ENCODE assay signal across 36 cellular contexts in genomic region chr4:156885374-156885773, GRCh38.
"Had no signal": no experiment of that assay in that cellular context is flagged by ENCODE, and none has a peak within 500 bp of the region (broad histone marks: within the 10 kb centered on the region; RNA-seq: fewer than 3 reads in every experiment).

No MANE protein-coding gene starts in this region.

- H3K27me3 Mint-ChIP-seq: activated CD4-positive, alpha-beta memory T cell treated with anti-CD3 and anti-CD28 coated beads, Interleukin-2, amount 10 ng/mL, durations not matched to agents 7 days and 5 days; activated CD4-positive, alpha-beta T cell treated with anti-CD3 and anti-CD28 coated beads for 36 hours; activated CD4-positive, alpha-beta T cell treated with anti-CD3 and anti-CD28 coated beads, Interleukin-2, amount 10 ng/mL, durations not matched to agents 7 days and 5 days; activated CD8-positive, alpha-beta memory T cell treated with anti-CD3 and anti-CD28 coated beads, Interleukin-2, amount 10 ng/mL, durations not matched to agents 7 days and 5 days; activated naive CD4-positive, alpha-beta T cell treated with anti-CD3 and anti-CD28 coated beads, Interleukin-2, amount 10 ng/mL, durations not matched to agents 7 days and 5 days; activated naive CD4-positive, alpha-beta T cell treated with anti-CD3 and anti-CD28 coated beads, Interleukin-2, amount 50 U/mL, for 24 hours; activated naive CD8-positive, alpha-beta T cell; activated naive CD8-positive, alpha-beta T cell treated with anti-CD3 and anti-CD28 coated beads, Interleukin-2, amount 10 ng/mL, durations not matched to agents 7 days and 5 days; activated naive CD8-positive, alpha-beta T cell treated with anti-CD3 and anti-CD28 coated beads, Interleukin-2, amount 50 U/mL, for 24 hours; activated T-cell treated with anti-CD3 and anti-CD28 coated beads, Interleukin-2, amount 50 U/mL, for 24 hours had no signal

- H3K27ac Mint-ChIP-seq: activated CD4-positive, alpha-beta memory T cell treated with anti-CD3 and anti-CD28 coated beads, Interleukin-2, amount 10 ng/mL, durations not matched to agents 7 days and 5 days; activated CD4-positive, alpha-beta T cell treated with anti-CD3 and anti-CD28 coated beads for 36 hours; activated CD4-positive, alpha-beta T cell treated with anti-CD3 and anti-CD28 coated beads, Interleukin-2, amount 10 ng/mL, durations not matched to agents 7 days and 5 days; activated CD8-positive, alpha-beta memory T cell treated with anti-CD3 and anti-CD28 coated beads, Interleukin-2, amount 10 ng/mL, durations not matched to agents 7 days and 5 days; activated CD8-positive, alpha-beta T cell treated with anti-CD3 and anti-CD28 coated beads, Interleukin-2, amount 10 ng/mL, durations not matched to agents 7 days and 5 days; activated naive CD4-positive, alpha-beta T cell treated with anti-CD3 and anti-CD28 coated beads, Interleukin-2, amount 10 ng/mL, durations not matched to agents 7 days and 5 days; activated naive CD4-positive, alpha-beta T cell treated with anti-CD3 and anti-CD28 coated beads, Interleukin-2, amount 50 U/mL, for 24 hours; activated naive CD8-positive, alpha-beta T cell; activated naive CD8-positive, alpha-beta T cell treated with anti-CD3 and anti-CD28 coated beads, Interleukin-2, amount 10 ng/mL, durations not matched to agents 7 days and 5 days; activated naive CD8-positive, alpha-beta T cell treated with anti-CD3 and anti-CD28 coated beads, Interleukin-2, amount 50 U/mL, for 24 hours; activated T-cell treated with anti-CD3 and anti-CD28 coated beads, Interleukin-2, amount 50 U/mL, for 24 hours; activated T-helper 2 cell treated with anti-CD3 and anti-CD28 coated beads, Interferon-gamma antibody, Interleukin-2, Interleukin-4, amounts not matched to agents 10 μg/mL and 5 μg/mL and 100 μg/mL, durations not matched to agents 14 hours and 24 hours and 36 hours; brain; T-helper 1 cell treated with Interleukin-12 subunit alpha and Interleukin-12 subunit beta and Interleukin-4 antibody, amounts not matched to agents 30 μg/mL and 1 μg/mL, for 36 hours; T-helper 2 cell treated with Interferon-gamma antibody and Interleukin-4, amounts not matched to agents 5 μg/mL and 100 μg/mL, for 36 hours; WTC11 had no signal

- H3K4me3 Mint-ChIP-seq: activated CD4-positive, alpha-beta memory T cell treated with anti-CD3 and anti-CD28 coated beads, Interleukin-2, amount 10 ng/mL, durations not matched to agents 7 days and 5 days; activated CD4-positive, alpha-beta T cell treated with anti-CD3 and anti-CD28 coated beads for 36 hours; activated CD4-positive, alpha-beta T cell treated with anti-CD3 and anti-CD28 coated beads, Interleukin-2, amount 10 ng/mL, durations not matched to agents 7 days and 5 days; activated CD8-positive, alpha-beta memory T cell treated with anti-CD3 and anti-CD28 coated beads, Interleukin-2, amount 10 ng/mL, durations not matched to agents 7 days and 5 days; activated CD8-positive, alpha-beta T cell treated with anti-CD3 and anti-CD28 coated beads, Interleukin-2, amount 10 ng/mL, durations not matched to agents 7 days and 5 days; activated naive CD4-positive, alpha-beta T cell treated with anti-CD3 and anti-CD28 coated beads, Interleukin-2, amount 10 ng/mL, durations not matched to agents 7 days and 5 days; activated naive CD4-positive, alpha-beta T cell treated with anti-CD3 and anti-CD28 coated beads, Interleukin-2, amount 50 U/mL, for 24 hours; activated naive CD8-positive, alpha-beta T cell; activated naive CD8-positive, alpha-beta T cell treated with anti-CD3 and anti-CD28 coated beads, Interleukin-2, amount 10 ng/mL, durations not matched to agents 7 days and 5 days; activated naive CD8-positive, alpha-beta T cell treated with anti-CD3 and anti-CD28 coated beads, Interleukin-2, amount 50 U/mL, for 24 hours; activated T-cell treated with anti-CD3 and anti-CD28 coated beads, Interleukin-2, amount 50 U/mL, for 24 hours; brain; T-helper 1 cell treated with Interleukin-12 subunit alpha and Interleukin-12 subunit beta and Interleukin-4 antibody, amounts not matched to agents 30 μg/mL and 1 μg/mL, for 36 hours; T-helper 2 cell treated with Interferon-gamma antibody and Interleukin-4, amounts not matched to agents 5 μg/mL and 100 μg/mL, for 36 hours; WTC11 had no signal

- H3K4me1 Mint-ChIP-seq: activated CD4-positive, alpha-beta memory T cell treated with anti-CD3 and anti-CD28 coated beads, Interleukin-2, amount 10 ng/mL, durations not matched to agents 7 days and 5 days; activated CD4-positive, alpha-beta T cell treated with anti-CD3 and anti-CD28 coated beads for 36 hours; activated CD4-positive, alpha-beta T cell treated with anti-CD3 and anti-CD28 coated beads, Interleukin-2, amount 10 ng/mL, durations not matched to agents 7 days and 5 days; activated CD8-positive, alpha-beta memory T cell treated with anti-CD3 and anti-CD28 coated beads, Interleukin-2, amount 10 ng/mL, durations not matched to agents 7 days and 5 days; activated naive CD4-positive, alpha-beta T cell treated with anti-CD3 and anti-CD28 coated beads, Interleukin-2, amount 10 ng/mL, durations not matched to agents 7 days and 5 days; activated naive CD4-positive, alpha-beta T cell treated with anti-CD3 and anti-CD28 coated beads, Interleukin-2, amount 50 U/mL, for 24 hours; activated naive CD8-positive, alpha-beta T cell treated with anti-CD3 and anti-CD28 coated beads, Interleukin-2, amount 10 ng/mL, durations not matched to agents 7 days and 5 days; activated naive CD8-positive, alpha-beta T cell treated with anti-CD3 and anti-CD28 coated beads, Interleukin-2, amount 50 U/mL, for 24 hours; WTC11 had no signal

- FAIRE-seq: TTC549 had no signal

- H3K27ac ChIP-seq: ascending aorta, WERI-Rb-1 had no signal

- H3K9me3 ChIP-seq: ascending aorta had no signal

- H3K36me3 ChIP-seq: ascending aorta, WERI-Rb-1 had no signal

- H3K4me3 ChIP-seq: ascending aorta had no signal

- H3K27me3 ChIP-seq: ascending aorta had no signal

- ATAC-seq: activated CD4-positive, alpha-beta T cell treated with anti-CD3 and anti-CD28 coated beads for 36 hours; activated CD4-positive, CD25-positive, alpha-beta regulatory T cell treated with anti-CD3 and anti-CD28 coated beads, Interleukin-2, amount 50 U/mL, for 24 hours; activated CD8-positive, alpha-beta memory T cell treated with anti-CD3 and anti-CD28 coated beads, Interleukin-2, amount 10 ng/mL, durations not matched to agents 7 days and 5 days; activated CD8-positive, alpha-beta T cell treated with anti-CD3 and anti-CD28 coated beads, Interleukin-2, amount 10 ng/mL, durations not matched to agents 7 days and 5 days; activated naive CD8-positive, alpha-beta T cell treated with anti-CD3 and anti-CD28 coated beads, Interleukin-2, amount 50 U/mL, for 24 hours; WTC11 had no signal

- DNase-seq: activated CD4-positive, alpha-beta memory T cell treated with anti-CD3 and anti-CD28 coated beads, Interleukin-2, amount 10 ng/mL, durations not matched to agents 7 days and 5 days; activated CD4-positive, alpha-beta T cell treated with anti-CD3 and anti-CD28 coated beads for 1 hour; activated CD4-positive, alpha-beta T cell treated with anti-CD3 and anti-CD28 coated beads for 36 hours; activated CD4-positive, alpha-beta T cell treated with anti-CD3 and anti-CD28 coated beads for 48 hours; activated CD4-positive, alpha-beta T cell treated with anti-CD3 and anti-CD28 coated beads, Interleukin-2, amount 10 ng/mL, durations not matched to agents 7 days and 5 days; activated CD4-positive, alpha-beta T cell treated with anti-CD3 and anti-CD28 coated beads, Interleukin-2, amount 50 U/mL, for 48 hours; activated CD4-positive, CD25-positive, alpha-beta regulatory T cell; activated CD8-positive, alpha-beta memory T cell treated with anti-CD3 and anti-CD28 coated beads for 24 hours; activated CD8-positive, alpha-beta memory T cell treated with anti-CD3 and anti-CD28 coated beads, Interleukin-2, amount 10 ng/mL, durations not matched to agents 7 days and 5 days; activated CD8-positive, alpha-beta memory T cell treated with anti-CD3 and anti-CD28 coated beads, Interleukin-2, amount 50 U/mL, for 48 hours; activated CD8-positive, alpha-beta T cell treated with anti-CD3 and anti-CD28 coated beads, Interleukin-2, amount 10 ng/mL, durations not matched to agents 7 days and 5 days; activated effector memory CD4-positive, alpha-beta T cell treated with Interleukin-2 at 50 U/mL for 16 hours; activated gamma-delta T cell; activated naive CD4-positive, alpha-beta T cell treated with anti-CD3 and anti-CD28 coated beads, Interleukin-2, amount 10 ng/mL, durations not matched to agents 7 days and 5 days; activated naive CD4-positive, alpha-beta T cell treated with Interleukin-2 at 50 U/mL for 16 hours; activated naive CD8-positive, alpha-beta T cell treated with anti-CD3 and anti-CD28 coated beads, Interleukin-2, amount 10 ng/mL, durations not matched to agents 7 days and 5 days; activated naive CD8-positive, alpha-beta T cell treated with anti-CD3 and anti-CD28 coated beads, Interleukin-2, amount 50 U/mL, for 24 hours; activated T-cell treated with anti-CD3 and anti-CD28 coated beads, Interleukin-2, amount 50 U/mL, for 24 hours; activated T-cell treated with anti-CD3 and anti-CD28 coated beads, Interleukin-2, amount 50 U/mL, for 48 hours; amygdala; anterior cingulate cortex; central memory CD4-positive, alpha-beta T cell; T-helper 1 cell; T-helper 2 cell; T-helper 9 cell; WERI-Rb-1 had no signal

- H3K9me3 Mint-ChIP-seq: activated CD4-positive, alpha-beta T cell treated with anti-CD3 and anti-CD28 coated beads, Interleukin-2, amount 10 ng/mL, durations not matched to agents 7 days and 5 days; activated naive CD8-positive, alpha-beta T cell treated with anti-CD3 and anti-CD28 coated beads, Interleukin-2, amount 50 U/mL, for 24 hours; activated T-cell treated with anti-CD3 and anti-CD28 coated beads, Interleukin-2, amount 50 U/mL, for 24 hours; activated T-helper 2 cell treated with anti-CD3 and anti-CD28 coated beads, Interferon-gamma antibody, Interleukin-2, Interleukin-4, amounts not matched to agents 10 μg/mL and 5 μg/mL and 100 μg/mL, durations not matched to agents 14 hours and 24 hours and 36 hours; T-helper 1 cell treated with Interleukin-12 subunit alpha and Interleukin-12 subunit beta and Interleukin-4 antibody, amounts not matched to agents 30 μg/mL and 1 μg/mL, for 36 hours; T-helper 2 cell treated with Interferon-gamma antibody and Interleukin-4, amounts not matched to agents 5 μg/mL and 100 μg/mL, for 36 hours had no signal

- H3K36me3 Mint-ChIP-seq: activated CD8-positive, alpha-beta memory T cell treated with anti-CD3 and anti-CD28 coated beads, Interleukin-2, amount 10 ng/mL, durations not matched to agents 7 days and 5 days; activated naive CD4-positive, alpha-beta T cell treated with anti-CD3 and anti-CD28 coated beads, Interleukin-2, amount 10 ng/mL, durations not matched to agents 7 days and 5 days; activated naive CD4-positive, alpha-beta T cell treated with anti-CD3 and anti-CD28 coated beads, Interleukin-2, amount 50 U/mL, for 24 hours; activated naive CD8-positive, alpha-beta T cell; activated naive CD8-positive, alpha-beta T cell treated with anti-CD3 and anti-CD28 coated beads, Interleukin-2, amount 10 ng/mL, durations not matched to agents 7 days and 5 days; WTC11 had no signal
